8 cellular contexts compared by ENCODE assay signal in the genomic region with DNA sequence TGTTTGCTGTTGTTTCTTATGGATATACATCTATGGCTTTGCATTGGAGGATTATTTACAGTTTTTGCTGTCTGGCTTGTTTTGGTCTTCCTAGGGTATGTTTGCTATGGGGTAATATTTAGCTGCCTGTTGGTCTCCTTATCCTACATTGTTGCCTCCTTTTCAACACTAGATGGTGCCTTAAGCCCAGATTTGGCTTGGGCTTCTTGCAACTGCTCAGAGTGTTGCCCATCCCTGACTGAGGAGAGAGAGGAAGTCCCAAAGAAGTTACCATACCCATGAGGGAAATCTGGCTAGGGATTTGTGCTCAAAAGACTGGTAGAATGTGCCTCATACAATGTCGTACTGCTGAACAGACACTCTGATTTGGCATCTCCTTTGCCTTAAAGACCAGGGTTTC.
DNase-seq lines count a peak whose midpoint lies in the region; FAIRE-seq and TF ChIP-seq lines count a peak whose summit lies in the region.

No MANE protein-coding gene starts in this region.

- H3K4me3 ChIP-seq in small intestine (ENCODE audit: low read depth in 1 of 2, low read length in 2 of 2) = no peak overlapping the region

- H3K27ac ChIP-seq in small intestine (ENCODE audit: low read depth in 1 of 2, low read length in 1 of 2) = no peak overlapping the region

- H3K4me1 ChIP-seq in small intestine (ENCODE audit: control insufficient read depth in 2 of 2, insufficient read depth in 1 of 2, low read depth in 1 of 2, low read length in 1 of 2) = no peaks in the 10 kb centered on the region

- FAIRE-seq in small intestine (lab: Jason Lieb, UNC) = no peak

- in situ Hi-C loops in GM13977 (cut with MboI; ENCODE audit: low pct_unique_long_range_greater_than_20kb, low sequenced_read_pairs, unreplicated experiment) = no loop called here

- no peaks in the 10 kb centered on the region for H3K36me3 ChIP-seq in small intestine (ENCODE audit: control insufficient read depth in 2 of 2, insufficient read depth in 2 of 2, low read length in 2 of 2)

- TF ChIP-seq CTCF in GM13977 (IDR thresholded peaks at IDR 0.05; ENCODE audit: extremely low read depth, insufficient read depth, missing control alignments) = peak; percentile 50

- DNase-seq in AG20443 (ENCODE audit: low spot score) (peak; percentile 12), GM13977 (ENCODE audit: low spot score) (peak; percentile 21), NCI-H2171 (lab: John Stamatoyannopoulos, UW) (peak; percentile 24), cerebellar cortex (ENCODE audit: low spot score) (peak; percentile 32), small intestine (peak; percentile 15), DMS79 (lab: John Stamatoyannopoulos, UW) (no peak), medulla oblongata (ENCODE audit: extremely low spot score) (no peak), SK-N-DZ (ENCODE audit: low spot score) (no peak)

- no peaks in the 10 kb centered on the region for H3K27me3 ChIP-seq in small intestine (ENCODE audit: control insufficient read depth in 2 of 2, insufficient read depth in 2 of 2, low read length in 2 of 2)

- no peaks in the 10 kb centered on the region for H3K9me3 ChIP-seq in small intestine (ENCODE audit: control insufficient read depth, low read depth)

- WGBS in small intestine, 3 donors = 49 to 72% (median 52%) methylated on average over 1 of the region's 1 CpG

Comparison
In these comparisons a context has a peak if more than half of its experiments do, and no peak if none do; other contexts are left out.
1. DNase-seq: peak in AG20443 (single experiment), GM13977 (single experiment), NCI-H2171 (single experiment), cerebellar cortex (single experiment) and small intestine (single experiment); none in DMS79 (single experiment), medulla oblongata (single experiment) and SK-N-DZ (single experiment).